ENCODE assay signal across 27 cellular contexts in genomic region chr1:7360526-7360925, GRCh38.
"Had no signal": no experiment of that assay in that cellular context is flagged by ENCODE, and none has a peak within 500 bp of the region (broad histone marks: within the 10 kb centered on the region; RNA-seq: fewer than 3 reads in every experiment).

No MANE protein-coding gene starts in this region.

- H3K4me1 Mint-ChIP-seq: naive thymus-derived CD4-positive, alpha-beta T cell; natural killer cell; stimulated activated effector memory CD8-positive, alpha-beta T cell treated with anti-CD3 and anti-CD28 coated beads, Interleukin-12 subunit alpha, Interleukin-12 subunit beta, amount 100 ng/mL, for 72 hours; stimulated activated naive B cell treated with anti-CD40 and anti-IgM and Interleukin-4, amounts not matched to agents 10 μg/mL and 1 μg/mL and 100 μg/mL, for 72 hours had no signal

- H3K27me3 ChIP-seq: ovary, right lobe of liver, sigmoid colon, stomach, thyroid gland, tibial nerve, upper lobe of left lung, vagina had no signal

- H3K4me3 Mint-ChIP-seq: naive thymus-derived CD4-positive, alpha-beta T cell; natural killer cell; nephron; stimulated activated effector memory CD8-positive, alpha-beta T cell treated with anti-CD3 and anti-CD28 coated beads, Interleukin-12 subunit alpha, Interleukin-12 subunit beta, amount 100 ng/mL, for 72 hours; stimulated activated naive B cell treated with anti-CD40 and anti-IgM and Interleukin-4, amounts not matched to agents 10 μg/mL and 1 μg/mL and 100 μg/mL, for 72 hours; stimulated activated naive CD8-positive, alpha-beta T cell treated with anti-CD3 and anti-CD28 coated beads, Interleukin-15, Interleukin-2, amounts not matched to agents 100 ng/mL and 50 ng/mL, for 24 hours had no signal

- H3K4me3 ChIP-seq: ovary, psoas muscle, right lobe of liver, sigmoid colon, stomach, thoracic aorta, thyroid gland, tibial nerve, upper lobe of left lung, vagina had no signal

- H2AFZ ChIP-seq: parathyroid adenoma had no signal

- H3K36me3 ChIP-seq: ovary, right lobe of liver, sigmoid colon, stomach, thoracic aorta, thyroid gland, tibial nerve, upper lobe of left lung, vagina had no signal

- H3K79me2 ChIP-seq: parathyroid adenoma had no signal

- H3K36me3 Mint-ChIP-seq: natural killer cell; stimulated activated effector memory CD8-positive, alpha-beta T cell treated with anti-CD3 and anti-CD28 coated beads, Interleukin-12 subunit alpha, Interleukin-12 subunit beta, amount 100 ng/mL, for 72 hours; stimulated activated naive B cell treated with anti-CD40 and anti-IgM and Interleukin-4, amounts not matched to agents 10 μg/mL and 1 μg/mL and 100 μg/mL, for 72 hours had no signal

- H3K9ac ChIP-seq: parathyroid adenoma had no signal

- DNase-seq: naive thymus-derived CD4-positive, alpha-beta T cell; natural killer cell; occipital lobe; ovary; psoas muscle; right cardiac atrium; right lobe of liver; sigmoid colon; small intestine; stimulated activated CD4-positive, alpha-beta T cell treated with anti-CD3 and anti-CD28 coated beads, Interleukin-15, amount 100 ng/mL, for 24 hours; stimulated activated CD4-positive, alpha-beta T cell treated with anti-CD3 and anti-CD28 coated beads, Interleukin-2, amount 100 ng/mL, for 24 hours; stimulated activated CD4-positive, alpha-beta T cell treated with anti-CD3 and anti-CD28 coated beads, Interleukin-2, amount 100 ng/mL, for 48 hours; stimulated activated CD4-positive, alpha-beta T cell treated with anti-CD3 and anti-CD28 coated beads, Interleukin-4, amount 100 ng/mL, for 24 hours; stimulated activated naive B cell treated with anti-CD40 and anti-IgM and Interleukin-4, amounts not matched to agents 10 μg/mL and 1 μg/mL and 100 μg/mL, for 72 hours; stimulated activated naive CD4-positive, alpha-beta T cell treated with Interleukin-2 at 50 U/mL for 16 hours; stomach; thyroid gland; trophoblast cell; upper lobe of left lung had no signal

- H3K9me3 Mint-ChIP-seq: natural killer cell; stimulated activated effector memory CD8-positive, alpha-beta T cell treated with anti-CD3 and anti-CD28 coated beads, Interleukin-12 subunit alpha, Interleukin-12 subunit beta, amount 100 ng/mL, for 72 hours had no signal

- H3K9me3 ChIP-seq: ovary, psoas muscle, right lobe of liver, sigmoid colon, stomach, thoracic aorta, thyroid gland, tibial nerve, upper lobe of left lung, vagina had no signal

- H3K4me1 ChIP-seq: parathyroid adenoma, right lobe of liver, stomach, thyroid gland, tibial nerve, upper lobe of left lung, vagina had no signal

- H3K27me3 Mint-ChIP-seq: stimulated activated naive CD8-positive, alpha-beta T cell treated with anti-CD3 and anti-CD28 coated beads, Interleukin-15, Interleukin-2, amounts not matched to agents 100 ng/mL and 50 ng/mL, for 24 hours had no signal

- H3K27ac ChIP-seq: ovary, parathyroid adenoma, psoas muscle, right lobe of liver, sigmoid colon, stomach, thoracic aorta, thyroid gland, tibial nerve, upper lobe of left lung, vagina had no signal

- H3K27ac Mint-ChIP-seq: naive thymus-derived CD4-positive, alpha-beta T cell; natural killer cell; nephron; progenitor cell of endocrine pancreas; stimulated activated effector memory CD8-positive, alpha-beta T cell treated with anti-CD3 and anti-CD28 coated beads, Interleukin-12 subunit alpha, Interleukin-12 subunit beta, amount 100 ng/mL, for 72 hours; stimulated activated naive B cell treated with anti-CD40 and anti-IgM and Interleukin-4, amounts not matched to agents 10 μg/mL and 1 μg/mL and 100 μg/mL, for 72 hours; stimulated activated naive CD8-positive, alpha-beta T cell treated with anti-CD3 and anti-CD28 coated beads, Interleukin-15, Interleukin-2, amounts not matched to agents 100 ng/mL and 50 ng/mL, for 24 hours had no signal
